In genomic region chr15:92655178-92655995, GRCh38 we compare ENCODE assay signal across 8 cellular contexts. TPM values are rescaled to one million over a fixed set of nuclear protein-coding genes. Genes with fewer than 3 reads are reported as not detected.
DNase-seq lines count a peak whose midpoint lies in the region; ATAC-seq, FAIRE-seq and TF ChIP-seq lines count a peak whose summit lies in the region.

FAM174B (minus strand) TSS chr15:92655775.

- peak within 1 kb of the TSS; percentile 82; the same call in 1 of the 2 replicates for H2BK12ac ChIP-seq in H1 (ENCODE audit: low read depth, low read length)

- H4K8ac ChIP-seq in H1 (ENCODE audit: extremely low read depth, insufficient read depth, low read length), result peak within 1 kb of the TSS; percentile 81

- H3K9me3 Mint-ChIP-seq in WTC11, result peaks cover 13% of the 10 kb centered on the region

- no peak within 1 kb of the TSS for H3K4ac ChIP-seq in H1 (replicated peaks; ENCODE audit: insufficient read length, low read depth, low read length)

- peak within 1 kb of the TSS; percentile 26 to 66 (median 54) for H3K4me3 ChIP-seq in H1 (ENCODE audit: extremely low read depth in 1 of 4, insufficient read depth in 2 of 4, low read depth in 3 of 4, low read length in 4 of 4)
- peak within 1 kb of the TSS; percentile 63 to 69 (median 67) for H3K4me3 ChIP-seq in stomach

- no peaks in the 10 kb centered on the region for H4K20me1 ChIP-seq in H1 (replicated peaks in 1 of 2; ENCODE audit: control insufficient read depth in 1 of 2, insufficient read depth in 2 of 2, low read length in 2 of 2)

- peak; percentile 9 to 32; a peak in 3 of 4 replicates for TF ChIP-seq RAD21 in H1 (IDR thresholded peaks at IDR 0.05 in 1 of 2, conservative IDR thresholded peaks at IDR 0.05 in 1 of 2; ENCODE audit: low read depth in 2 of 2, low read length in 2 of 2)

- no peak for TF ChIP-seq CTCF in WTC11 (IDR thresholded peaks at IDR 0.05)
- TF ChIP-seq CTCF in H1 (IDR thresholded peaks at IDR 0.05; ENCODE audit: control extremely low read depth in 1 of 3, insufficient read depth in 1 of 3, low read depth in 1 of 3, low read length in 3 of 3), result peak in 2 of 3 experiments; percentile 15 to 18; a peak in 2 of 4 replicates
- no peak for TF ChIP-seq CTCF in stomach (IDR thresholded peaks at IDR 0.05)

- ATAC-seq in HG03342 (IDR thresholded peaks at IDR 0.05; ENCODE audit: unreplicated experiment) (peak; percentile 43), WTC11 (peak; percentile 84)

- H4K91ac ChIP-seq in H1 (replicated peaks; ENCODE audit: insufficient read length, low read length), result peak within 1 kb of the TSS; percentile 95

- no peak within 1 kb of the TSS for H2BK20ac ChIP-seq in H1 (ENCODE audit: low read length)

- peak; percentile 50 for DNase-seq in 8988T
- peak; percentile 71 for DNase-seq in WTC11 (ENCODE audit: low spot score)
- peak in 1 of 2 experiments; percentile 78 for DNase-seq in H1 (ENCODE audit: low read depth in 1 of 2, low spot score in 2 of 2)
- DNase-seq in mucosa of gallbladder (ENCODE audit: low spot score), result peak; percentile 32
- DNase-seq in stomach, result peak; percentile 69
- no peak for DNase-seq in effector CD8-positive, alpha-beta T cell (lab: John Stamatoyannopoulos, UW)

- H3K27ac Mint-ChIP-seq in WTC11, result peak within 1 kb of the TSS; percentile 27; the same call in 1 of the 2 replicates

- H3K23ac ChIP-seq in H1 (ENCODE audit: insufficient read length), result no peak within 1 kb of the TSS

- CTCF ChIA-PET in WTC11 (lab: Charles Lee), result interaction anchor here (1.0 to 2.0 kb wide), 4 partner anchors 10 to 264 kb away, joined by 3 to 6 read pairs (median 4); no protein-coding TSS in a partner anchor
- CTCF ChIA-PET in H1 (lab: Charles Lee; ENCODE audit: partially characterized antibody), result interaction anchor here (0.7 to 1.4 kb wide), 10 partner anchors 8 to 43 kb away, joined by 3 to 7 read pairs (median 4); no protein-coding TSS in a partner anchor

- POLR2A ChIA-PET in WTC11 (lab: Charles Lee), result interaction anchor here (2.9 kb wide), 1 partner anchor 12 kb away, joined by 9 read pairs; no protein-coding TSS in a partner anchor
- POLR2A ChIA-PET in H1 (lab: Charles Lee; ENCODE audit: partially characterized antibody), result interaction anchor here (0.7 to 1.4 kb wide), 3 partner anchors 8 to 234 kb away, joined by 3 read pairs; no protein-coding TSS in a partner anchor

- no peak within 1 kb of the TSS for H2AFZ ChIP-seq in H1 (ENCODE audit: low read length)

- H2BK120ac ChIP-seq in H1 (replicated peaks; ENCODE audit: low read depth, low read length), result no peak within 1 kb of the TSS

- H3K14ac ChIP-seq in H1 (ENCODE audit: insufficient read length), result no peak within 1 kb of the TSS

- peaks cover 0 to 20% of the 10 kb centered on the region in 2 experiments; a peak in 3 of 4 replicates for H3K79me2 ChIP-seq in H1 (ENCODE audit: control insufficient read depth in 1 of 2, insufficient read depth in 2 of 2, low read length in 2 of 2)

- H4K5ac ChIP-seq in H1 (ENCODE audit: insufficient read length, low read depth, low read length), result no peak within 1 kb of the TSS

- peaks cover 22% of the 10 kb centered on the region for H3K36me3 Mint-ChIP-seq in WTC11

- no peak within 1 kb of the TSS for H3K56ac ChIP-seq in H1 (replicated peaks; ENCODE audit: insufficient read length, low read depth, low read length)

- TF ChIP-seq EP300 in H1 (IDR thresholded peaks at IDR 0.05; ENCODE audit: borderline replicate concordance in 1 of 2, low read depth in 2 of 2, low read length in 2 of 2) (no peak), stomach (IDR thresholded peaks at IDR 0.05) (no peak)

- H3K4me2 ChIP-seq in H1 (ENCODE audit: insufficient read depth in 1 of 2, low read depth in 2 of 2, low read length in 2 of 2), result peak within 1 kb of the TSS; percentile 57 to 82

- peak; percentile 30 for TF ChIP-seq POLR2A in GM15510 (IDR thresholded peaks at IDR 0.05; ENCODE audit: borderline replicate concordance, extremely low read depth, insufficient read length)
- no peak for TF ChIP-seq POLR2A in H1 (IDR thresholded peaks at IDR 0.05; ENCODE audit: control extremely low read depth in 1 of 2, low read depth in 2 of 2, low read length in 2 of 2)
- no peak for TF ChIP-seq POLR2A in stomach (IDR thresholded peaks at IDR 0.05)

- peak within 1 kb of the TSS; percentile 76 for H3K4me3 Mint-ChIP-seq in WTC11

- H3K27me3 Mint-ChIP-seq in WTC11 (ENCODE audit: low read depth), result peaks cover 24% of the 10 kb centered on the region

- peaks cover 3% of the 10 kb centered on the region; the same call in 1 of the 2 replicates for H3K23me2 ChIP-seq in H1 (ENCODE audit: low read depth, low read length)

- H3K36me3 ChIP-seq in H1 (ENCODE audit: control insufficient read depth in 2 of 4, insufficient read depth in 4 of 4, low read length in 3 of 4) (peaks cover 0 to 2% (median under 1%) of the 10 kb centered on the region in 4 experiments; a peak in 2 of 8 replicates), stomach (peaks cover 0 to 6% (median 0%) of the 10 kb centered on the region in 4 donors)

- H2BK5ac ChIP-seq in H1 (ENCODE audit: low read depth, low read length), result peak within 1 kb of the TSS; percentile 53; the same call in 1 of the 2 replicates

- no peak within 1 kb of the TSS; the same call in 1 of the 2 replicates for H2BK15ac ChIP-seq in H1 (ENCODE audit: low read length)

- H3K27ac ChIP-seq in H1 (ENCODE audit: low read depth, low read length) (no peak within 1 kb of the TSS), stomach (peak within 1 kb of the TSS; percentile 84 to 95 (median 89))

- peak within 1 kb of the TSS; percentile 72 for H3K18ac ChIP-seq in H1 (ENCODE audit: extremely low read depth, low read length)

- H3K9ac ChIP-seq in H1 (replicated peaks in 1 of 4; ENCODE audit: extremely low read depth in 1 of 4, low read depth in 3 of 4, low read length in 3 of 4), result peak within 1 kb of the TSS in 3 of 4 experiments; percentile 5 to 81 (median 39); a peak in 4 of 7 replicates

- intact Hi-C loops in stomach (cut with DNase I; ENCODE audit: low total_unique reads), result no loop called here

- H3K4me1 Mint-ChIP-seq in WTC11, result peaks cover 41% of the 10 kb centered on the region

- peaks cover 0 to 14% (median 11%) of the 10 kb centered on the region in 4 experiments; a peak in 4 of 7 replicates for H3K27me3 ChIP-seq in H1 (replicated peaks in 1 of 4; ENCODE audit: control insufficient read depth in 3 of 4, extremely low read depth in 1 of 4, insufficient read depth in 3 of 4, low read length in 3 of 4)
- peaks cover 0 to 12% (median 8%) of the 10 kb centered on the region in 3 donors for H3K27me3 ChIP-seq in stomach

- H3K4me1 ChIP-seq in H1 (replicated peaks in 1 of 4; ENCODE audit: control insufficient read depth in 3 of 4, insufficient read depth in 4 of 4, low read length in 3 of 4) (peaks cover 0 to 10% (median 2%) of the 10 kb centered on the region in 4 experiments; a peak in 4 of 7 replicates), stomach (peaks cover 21 to 63% (median 45%) of the 10 kb centered on the region in 4 donors)

- WGBS in H1 (ENCODE audit: extremely low coverage in 1 of 2, insufficient coverage in 1 of 2, insufficient read length in 1 of 2, insufficient replicate concordance in 2 of 2, low coverage in 1 of 2, low lambda C conversion rate in 2 of 2, missing lambda C conversion rate in 1 of 2), 2 experiments, result 1% methylated on average over 46 of the region's 100 CpGs; no CpG with 5 or more reads in 1 of the 2 experiments
- 0 to 4% (median 1%) methylated on average over 35 to 100 of the region's 100 CpGs for WGBS in stomach, 5 donors

- no peak for FAIRE-seq in H1 (lab: Jason Lieb, UNC)

- H2AK5ac ChIP-seq in H1 (ENCODE audit: low read depth, low read length), result no peak within 1 kb of the TSS

- no peaks in the 10 kb centered on the region for H3K79me1 ChIP-seq in H1 (ENCODE audit: low read depth, low read length)

- peaks cover 0 to 5% of the 10 kb centered on the region in 2 experiments; a peak in 1 of 4 replicates for H3K9me3 ChIP-seq in H1 (ENCODE audit: insufficient read depth in 2 of 2, low read depth in 1 of 2, low read length in 1 of 2)
- no peaks in the 10 kb centered on the region for H3K9me3 ChIP-seq in stomach

TF ChIP-seq in WTC11, 78 proteins besides CTCF, POLR2A, EP300 and RAD21 (continues in another document):
- TF ChIP-seq SMAD3 (CRISPR knock-in tag; IDR thresholded peaks at IDR 0.05; ENCODE audit: borderline replicate concordance), result 0 out of 2 replicates have a peak, but pooled peaks have one; percentile 73

TF ChIP-seq in H1, 55 proteins besides CTCF, POLR2A, EP300 and RAD21 (continues in another document):
- TF ChIP-seq RNF2 (IDR thresholded peaks at IDR 0.05; ENCODE audit: borderline replicate concordance, low read depth, low read length, missing control alignments, poor library complexity, severe bottlenecking) (peak; percentile 68), GABPA (IDR thresholded peaks at IDR 0.05; ENCODE audit: borderline replicate concordance, insufficient read depth, low read length) (no peak), KDM5A (IDR thresholded peaks at IDR 0.05; ENCODE audit: low read length) (no peak), SP2 (IDR thresholded peaks at IDR 0.05; ENCODE audit: low read length) (no peak), RXRA (IDR thresholded peaks at IDR 0.05; ENCODE audit: insufficient read depth, low read depth, low read length) (no peak), CEBPB (IDR thresholded peaks at IDR 0.05; ENCODE audit: low read depth, low read length) (no peak), EZH2 (IDR thresholded peaks at IDR 0.05; ENCODE audit: low read depth, low read length, severe bottlenecking) (peak; percentile 35), BCL11A (IDR thresholded peaks at IDR 0.05; ENCODE audit: low read depth in 2 of 2, low read length in 2 of 2) (no peak), ASH2L (IDR thresholded peaks at IDR 0.05; ENCODE audit: low read length) (peak; percentile 86), POLR2AphosphoS5 (IDR thresholded peaks at IDR 0.05; ENCODE audit: low read depth, low read length) (peak; percentile 7; the same call in 1 of the 2 replicates), KDM1A (IDR thresholded peaks at IDR 0.05; ENCODE audit: borderline replicate concordance, low read length) (no peak)

RNA-seq across cellular contexts. Expression of gene FAM174B, which starts in this region (rescaled TPM):
- total RNA-seq in WTC11 (2021), result 19.0 to 22.1 TPM (median 21.8 TPM) in 3 replicates
- 35.2 and 35.3 TPM in 2 replicates for total RNA-seq in H1 (2021; fragmentation: NEBNext Ultra II Directional; extraction: Animal tissue kit (Norgen Biotek cat#: 25700))
- 9.3 and 10.1 TPM in 2 replicates for polyA plus RNA-seq in H1 (2011; rRNA removed)
- 9.7 TPM for polyA plus RNA-seq in H1 (2011; cell fraction: cytosol; rRNA removed)
- polyA plus RNA-seq in H1 (2011; cell fraction: nucleus; rRNA removed), result 13.4 TPM
- polyA plus RNA-seq in H1 (2012, experiment 1 of 2), result 21.5 to 31.3 TPM (median 28.3 TPM) in 4 replicates
- 15.9 TPM for polyA plus RNA-seq in H1 (2012, experiment 2 of 2)
- 20.3 TPM for polyA plus RNA-seq in H1 (2013, experiment 1 of 2)
- 27.1 TPM for polyA plus RNA-seq in H1 (2013, experiment 2 of 2)
- 24.5 and 32.5 TPM in 2 replicates for polyA minus RNA-seq in H1 (2011; rRNA and poly(A)+ RNA removed)
- polyA minus RNA-seq in H1 (2011; cell fraction: cytosol; rRNA and poly(A)+ RNA removed), result 16.4 TPM
- polyA minus RNA-seq in H1 (2011; cell fraction: nucleus; rRNA and poly(A)+ RNA removed), result 13.8 TPM
- total RNA-seq in mucosa of gallbladder, result 34.4 TPM
- 10 to 100 TPM; 14.6 to 54.0 (median 36.2) TPM for total RNA-seq in stomach
- polyA plus RNA-seq in stomach, result 10 to 100 TPM; 21.7 to 30.3 (median 22.7) TPM

Comparison
In these comparisons a context has a peak if more than half of its experiments do, and no peak if none do; other contexts are left out.
1. CTCF ChIP-seq: peak in H1 (2 of 3); none in WTC11 (single experiment) and stomach (0 of 7).